Comparison of ENCODE assay signal across 8 cellular contexts in the genomic region with DNA sequence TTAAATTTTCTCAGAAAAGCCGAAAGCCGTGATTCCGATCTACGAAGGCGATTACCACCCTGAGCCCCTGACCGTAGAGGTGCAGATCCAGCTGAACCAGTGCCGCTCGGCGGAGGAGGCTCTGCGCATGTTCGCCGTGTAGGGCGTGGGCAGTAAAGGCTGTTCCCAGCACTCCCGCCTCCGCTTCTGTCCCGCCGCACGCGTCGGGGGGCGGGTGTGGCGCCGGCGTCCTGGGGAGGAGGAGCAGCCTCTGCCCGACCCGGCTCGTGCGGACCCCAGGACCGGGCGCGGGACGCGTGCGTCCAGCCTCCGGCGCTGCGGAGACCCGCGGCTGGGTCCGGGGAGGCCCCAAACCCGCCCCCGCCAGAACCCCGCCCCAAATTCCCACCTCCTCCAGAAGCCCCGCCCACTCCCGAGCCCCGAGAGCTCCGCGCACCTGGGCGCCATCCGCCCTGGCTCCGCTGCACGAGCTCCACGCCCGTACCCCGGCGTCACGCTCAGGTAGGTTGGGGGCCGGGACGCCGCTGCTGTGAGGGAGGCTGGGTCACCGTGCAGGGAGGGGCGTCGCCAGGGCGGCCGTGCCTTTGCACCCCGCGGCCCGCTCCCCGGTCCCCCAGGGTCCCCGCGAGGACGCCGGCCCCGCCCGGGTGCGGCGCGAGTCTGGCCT. TPM values are rescaled to one million over a fixed set of nuclear protein-coding genes. Genes with fewer than 3 reads are reported as not detected.
DNase-seq lines count a peak whose midpoint lies in the region; ATAC-seq, FAIRE-seq and TF ChIP-seq lines count a peak whose summit lies in the region.

A gene (plus strand): TSS at position 409 of the 667 bp plus-strand sequence. CDS start 910 bp downstream, outside the sequence.

- H3K9me3 Mint-ChIP-seq in activated CD4-positive, alpha-beta T cell treated with anti-CD3 and anti-CD28 coated beads, Interleukin-2, amount 10 ng/mL, durations not matched to agents 7 days and 5 days, result no peaks in the 10 kb centered on the region
- no peaks in the 10 kb centered on the region for H3K9me3 Mint-ChIP-seq in memory B cell

- FAIRE-seq in GM12891 (lab: Jason Lieb, UNC), result peak; percentile 90

- peaks cover 13% of the 10 kb centered on the region for H3K4me1 Mint-ChIP-seq in activated CD4-positive, alpha-beta T cell treated with anti-CD3 and anti-CD28 coated beads, Interleukin-2, amount 10 ng/mL, durations not matched to agents 7 days and 5 days
- peaks cover 7% of the 10 kb centered on the region for H3K4me1 Mint-ChIP-seq in memory B cell

- TF ChIP-seq POLR2A in GM12891 (IDR thresholded peaks at IDR 0.05; ENCODE audit: low read depth, low read length), result no peak

- peaks cover 31% of the 10 kb centered on the region for H3K27me3 Mint-ChIP-seq in activated CD4-positive, alpha-beta T cell treated with anti-CD3 and anti-CD28 coated beads, Interleukin-2, amount 10 ng/mL, durations not matched to agents 7 days and 5 days
- peaks cover 14% of the 10 kb centered on the region for H3K27me3 Mint-ChIP-seq in memory B cell

- H3K27ac Mint-ChIP-seq in activated CD4-positive, alpha-beta T cell treated with anti-CD3 and anti-CD28 coated beads, Interleukin-2, amount 10 ng/mL, durations not matched to agents 7 days and 5 days, result no peak within 1 kb of the TSS
- H3K27ac Mint-ChIP-seq in memory B cell, result no peak within 1 kb of the TSS

- H3K36me3 Mint-ChIP-seq in activated CD4-positive, alpha-beta T cell treated with anti-CD3 and anti-CD28 coated beads, Interleukin-2, amount 10 ng/mL, durations not matched to agents 7 days and 5 days (ENCODE audit: low read depth), result peaks cover 5% of the 10 kb centered on the region
- H3K36me3 Mint-ChIP-seq in memory B cell, result peaks cover 10% of the 10 kb centered on the region

- CTCF ChIA-PET in activated CD4-positive, alpha-beta T cell treated with anti-CD3 and anti-CD28 coated beads, Interleukin-2, amount 10 ng/mL, durations not matched to agents 7 days and 5 days (lab: Charles Lee), result interaction anchor here (1.0 kb wide), 1 partner anchor 9 kb away, joined by 4 read pairs; no protein-coding TSS in a partner anchor

- POLR2A ChIA-PET in activated CD4-positive, alpha-beta T cell treated with anti-CD3 and anti-CD28 coated beads, Interleukin-2, amount 10 ng/mL, durations not matched to agents 7 days and 5 days (lab: Charles Lee), result no interaction called here

- H3K4me3 Mint-ChIP-seq in activated CD4-positive, alpha-beta T cell treated with anti-CD3 and anti-CD28 coated beads, Interleukin-2, amount 10 ng/mL, durations not matched to agents 7 days and 5 days, result peak within 1 kb of the TSS; percentile 72
- H3K4me3 Mint-ChIP-seq in memory B cell, result peak within 1 kb of the TSS; percentile 79

- DNase-seq in GM12891 (ENCODE audit: insufficient read length, low spot score) (peak; percentile 56), NCI-H187 (lab: John Stamatoyannopoulos, UW) (peak; percentile 34 to 49), dermis blood vessel endothelial cell (peak; percentile 48), memory B cell (ENCODE audit: low spot score in 2 of 2) (peak; percentile 38 to 51)
- peak; percentile 66 for DNase-seq in activated CD4-positive, alpha-beta T cell treated with anti-CD3 and anti-CD28 coated beads, Interleukin-2, amount 10 ng/mL, durations not matched to agents 7 days and 5 days
- peak; percentile 45 for DNase-seq in stimulated activated CD8-positive, alpha-beta memory T cell treated with anti-CD3 and anti-CD28 coated beads, Interleukin-12 subunit alpha, Interleukin-12 subunit beta, amount 100 ng/mL, for 1 hour (ENCODE audit: low read depth)

- ATAC-seq in memory B cell (ENCODE audit: low read depth) (peak; percentile 52), GM21619 (IDR thresholded peaks at IDR 0.05; ENCODE audit: unreplicated experiment) (no peak), GM19395 (IDR thresholded peaks at IDR 0.05; ENCODE audit: unreplicated experiment) (no peak)

TF ChIP-seq in GM12891, 5 proteins besides CTCF, POLR2A, EP300 and RAD21:
- TF ChIP-seq PAX5 (IDR thresholded peaks at IDR 0.05; ENCODE audit: insufficient read depth, low read length, severe bottlenecking) (peak; percentile 75), SPI1 (IDR thresholded peaks at IDR 0.05; ENCODE audit: low read depth, low read length) (no peak)

RNA-seq across cellular contexts. Expression of the gene that starts here (rescaled TPM):
- 0.47 TPM for polyA plus RNA-seq in GM12891 (2012; ENCODE audit: low read depth, missing spikeins)
- under 1 TPM; 0.50 to 0.71 TPM for total RNA-seq in activated CD4-positive, alpha-beta T cell treated with anti-CD3 and anti-CD28 coated beads, Interleukin-2, amount 10 ng/mL, durations not matched to agents 7 days and 5 days
- total RNA-seq in dermis blood vessel endothelial cell, result 0.17 TPM in 1 of 2 replicates, not detected in the other

Comparison
In these comparisons a context has a peak if more than half of its experiments do, and no peak if none do; other contexts are left out.
1. Peak in DNase-seq in activated CD4-positive, alpha-beta T cell treated with anti-CD3 and anti-CD28 coated beads, Interleukin-2, amount 10 ng/mL, durations not matched to agents 7 days and 5 days; RNA of the gene not detected or under 1 TPM.
2. Peak in DNase-seq in dermis blood vessel endothelial cell; RNA of the gene not detected or under 1 TPM.